11 cellular contexts compared by ENCODE assay signal in genomic region chr6:16432075-16433032, GRCh38.
DNase-seq lines count a peak whose midpoint lies in the region; ATAC-seq and TF ChIP-seq lines count a peak whose summit lies in the region.
"Had no signal": no experiment of that assay in that cellular context is flagged by ENCODE, and none has a peak within 500 bp of the region (broad histone marks: within the 10 kb centered on the region; RNA-seq: fewer than 3 reads in every experiment).

No MANE protein-coding gene starts in this region.

- TF ChIP-seq CTCF in esophagus muscularis mucosa (IDR thresholded peaks at IDR 0.05) (no peak), GM10266 (IDR thresholded peaks at IDR 0.05; ENCODE audit: control insufficient read depth, insufficient read depth, low read depth, missing control alignments) (no peak)

- H3K4me3 ChIP-seq in esophagus muscularis mucosa, result no peak overlapping the region

- no peak overlapping the region for H3K4me3 Mint-ChIP-seq in activated CD8-positive, alpha-beta memory T cell treated with anti-CD3 and anti-CD28 coated beads, Interleukin-2, amount 10 ng/mL, durations not matched to agents 7 days and 5 days
- no peak overlapping the region for H3K4me3 Mint-ChIP-seq in activated naive CD8-positive, alpha-beta T cell treated with anti-CD3 and anti-CD28 coated beads, Interleukin-2, amount 50 U/mL, for 24 hours
- no peak overlapping the region for H3K4me3 Mint-ChIP-seq in stimulated activated effector memory CD8-positive, alpha-beta T cell treated with anti-CD3 and anti-CD28 coated beads, Interleukin-12 subunit alpha, Interleukin-12 subunit beta, amount 100 ng/mL, for 72 hours

- H3K9me3 ChIP-seq in esophagus muscularis mucosa, result no peaks in the 10 kb centered on the region
- H3K9me3 ChIP-seq: BE2C had no signal

- H3K4me1 Mint-ChIP-seq in activated CD8-positive, alpha-beta memory T cell treated with anti-CD3 and anti-CD28 coated beads, Interleukin-2, amount 10 ng/mL, durations not matched to agents 7 days and 5 days, result peaks cover 66% of the 10 kb centered on the region
- H3K4me1 Mint-ChIP-seq in activated naive CD8-positive, alpha-beta T cell treated with anti-CD3 and anti-CD28 coated beads, Interleukin-2, amount 50 U/mL, for 24 hours, result peaks cover 63% of the 10 kb centered on the region
- peaks cover 66% of the 10 kb centered on the region for H3K4me1 Mint-ChIP-seq in stimulated activated effector memory CD8-positive, alpha-beta T cell treated with anti-CD3 and anti-CD28 coated beads, Interleukin-12 subunit alpha, Interleukin-12 subunit beta, amount 100 ng/mL, for 72 hours

- H3K27ac Mint-ChIP-seq in activated CD8-positive, alpha-beta memory T cell treated with anti-CD3 and anti-CD28 coated beads, Interleukin-2, amount 10 ng/mL, durations not matched to agents 7 days and 5 days, result peak overlapping the region; percentile 26
- peak overlapping the region; percentile 44 for H3K27ac Mint-ChIP-seq in activated naive CD8-positive, alpha-beta T cell treated with anti-CD3 and anti-CD28 coated beads, Interleukin-2, amount 50 U/mL, for 24 hours
- H3K27ac Mint-ChIP-seq in stimulated activated effector memory CD8-positive, alpha-beta T cell treated with anti-CD3 and anti-CD28 coated beads, Interleukin-12 subunit alpha, Interleukin-12 subunit beta, amount 100 ng/mL, for 72 hours, result peak overlapping the region; percentile 65

- TF ChIP-seq EP300 in esophagus muscularis mucosa (IDR thresholded peaks at IDR 0.05), result no peak

- H3K4me1 ChIP-seq in esophagus muscularis mucosa, result peaks cover 9 to 41% (median 32%) of the 10 kb centered on the region in 4 donors
- H3K4me1 ChIP-seq: BE2C had no signal

- 81% methylated on average over 6 of the region's 6 CpGs for WGBS in esophagus muscularis mucosa

- H3K36me3 Mint-ChIP-seq in activated CD8-positive, alpha-beta memory T cell treated with anti-CD3 and anti-CD28 coated beads, Interleukin-2, amount 10 ng/mL, durations not matched to agents 7 days and 5 days, result peaks cover 39% of the 10 kb centered on the region
- H3K36me3 Mint-ChIP-seq in activated naive CD8-positive, alpha-beta T cell treated with anti-CD3 and anti-CD28 coated beads, Interleukin-2, amount 50 U/mL, for 24 hours (ENCODE audit: low read depth), result peaks cover 19% of the 10 kb centered on the region
- peaks cover 59% of the 10 kb centered on the region for H3K36me3 Mint-ChIP-seq in stimulated activated effector memory CD8-positive, alpha-beta T cell treated with anti-CD3 and anti-CD28 coated beads, Interleukin-12 subunit alpha, Interleukin-12 subunit beta, amount 100 ng/mL, for 72 hours

- ATAC-seq in activated CD8-positive, alpha-beta memory T cell treated with anti-CD3 and anti-CD28 coated beads, Interleukin-2, amount 10 ng/mL, durations not matched to agents 7 days and 5 days, result peak; percentile 25
- peak; percentile 69 for ATAC-seq in HG02798 (IDR thresholded peaks at IDR 0.05; ENCODE audit: poor library complexity, unreplicated experiment)
- ATAC-seq in activated naive CD8-positive, alpha-beta T cell treated with anti-CD3 and anti-CD28 coated beads, Interleukin-2, amount 50 U/mL, for 24 hours, result peak; percentile 49
- peak; percentile 48 for ATAC-seq in stimulated activated effector memory CD8-positive, alpha-beta T cell treated with anti-CD3 and anti-CD28 coated beads, Interleukin-12 subunit alpha, Interleukin-12 subunit beta, amount 100 ng/mL, for 72 hours

- DNase-seq in activated CD8-positive, alpha-beta memory T cell treated with anti-CD3 and anti-CD28 coated beads, Interleukin-2, amount 10 ng/mL, durations not matched to agents 7 days and 5 days, result peak; percentile 46
- no peak for DNase-seq in activated CD8-positive, alpha-beta memory T cell treated with anti-CD3 and anti-CD28 coated beads, Interleukin-2, amount 50 U/mL, for 48 hours
- no peak for DNase-seq in activated naive CD8-positive, alpha-beta T cell treated with anti-CD3 and anti-CD28 coated beads, Interleukin-2, amount 50 U/mL, for 24 hours
- DNase-seq in stimulated activated effector memory CD8-positive, alpha-beta T cell treated with anti-CD3 and anti-CD28 coated beads, Interleukin-12 subunit alpha, Interleukin-12 subunit beta, amount 100 ng/mL, for 72 hours (ENCODE audit: low spot score in 2 of 2), result no peak
- DNase-seq in esophagus muscularis mucosa (ENCODE audit: extremely low spot score), result no peak
- DNase-seq in GM10266 (ENCODE audit: extremely low spot score), result no peak
- no peak for DNase-seq in HCEC 1CT
- DNase-seq: BE2C had no signal

- H3K9me3 Mint-ChIP-seq in activated CD8-positive, alpha-beta memory T cell treated with anti-CD3 and anti-CD28 coated beads, Interleukin-2, amount 10 ng/mL, durations not matched to agents 7 days and 5 days (ENCODE audit: low read depth), result no peaks in the 10 kb centered on the region
- H3K9me3 Mint-ChIP-seq in activated naive CD8-positive, alpha-beta T cell treated with anti-CD3 and anti-CD28 coated beads, Interleukin-2, amount 50 U/mL, for 24 hours, result peaks cover 8% of the 10 kb centered on the region
- peaks cover 3% of the 10 kb centered on the region for H3K9me3 Mint-ChIP-seq in stimulated activated effector memory CD8-positive, alpha-beta T cell treated with anti-CD3 and anti-CD28 coated beads, Interleukin-12 subunit alpha, Interleukin-12 subunit beta, amount 100 ng/mL, for 72 hours

- TF ChIP-seq POLR2A in esophagus muscularis mucosa (IDR thresholded peaks at IDR 0.05; ENCODE audit: low read depth), result no peak

- no peaks in the 10 kb centered on the region for H3K27me3 ChIP-seq in esophagus muscularis mucosa
- H3K27me3 ChIP-seq: BE2C had no signal

- no peaks in the 10 kb centered on the region for H3K27me3 Mint-ChIP-seq in activated CD8-positive, alpha-beta memory T cell treated with anti-CD3 and anti-CD28 coated beads, Interleukin-2, amount 10 ng/mL, durations not matched to agents 7 days and 5 days
- H3K27me3 Mint-ChIP-seq in activated naive CD8-positive, alpha-beta T cell treated with anti-CD3 and anti-CD28 coated beads, Interleukin-2, amount 50 U/mL, for 24 hours, result no peaks in the 10 kb centered on the region

- H3K27ac ChIP-seq in esophagus muscularis mucosa (replicated peaks in 1 of 4), result no peak overlapping the region
- H3K27ac ChIP-seq: epithelial cell of prostate, VCaP had no signal

- CTCF ChIA-PET in activated CD8-positive, alpha-beta memory T cell treated with anti-CD3 and anti-CD28 coated beads, Interleukin-2, amount 10 ng/mL, durations not matched to agents 7 days and 5 days (lab: Charles Lee), result interaction anchor here (0.7 to 1.3 kb wide), 3 partner anchors 10 to 1044 kb away, joined by 3 to 5 read pairs (median 3); no protein-coding TSS in a partner anchor

- intact Hi-C loops in esophagus muscularis mucosa (cut with DNase I), result no loop called here

- no peaks in the 10 kb centered on the region for H3K36me3 ChIP-seq in esophagus muscularis mucosa
- H3K36me3 ChIP-seq: BE2C had no signal
